25 cellular contexts compared by ENCODE assay signal in genomic region chr2:36824281-36824680, GRCh38.
"Had no signal": no experiment of that assay in that cellular context is flagged by ENCODE, and none has a peak within 500 bp of the region (broad histone marks: within the 10 kb centered on the region; RNA-seq: fewer than 3 reads in every experiment).

No MANE protein-coding gene starts in this region.

- H3K27me3 Mint-ChIP-seq: activated CD8-positive, alpha-beta T cell treated with anti-CD3 and anti-CD28 coated beads for 36 hours; activated naive CD4-positive, alpha-beta T cell treated with anti-CD3 and anti-CD28 coated beads, Interleukin-2, amount 50 U/mL, for 24 hours; progenitor cell of endocrine pancreas had no signal

- H3K36me3 Mint-ChIP-seq: activated CD8-positive, alpha-beta memory T cell treated with anti-CD3 and anti-CD28 coated beads, Interleukin-2, amount 10 ng/mL, durations not matched to agents 7 days and 5 days; brain; naive thymus-derived CD4-positive, alpha-beta T cell had no signal

- H3K4me3 ChIP-seq: left lung, lung, sigmoid colon, testis, vagina had no signal

- H3K9me3 Mint-ChIP-seq: activated CD4-positive, alpha-beta T cell treated with anti-CD3 and anti-CD28 coated beads, Interleukin-2, amount 10 ng/mL, durations not matched to agents 7 days and 5 days; activated CD8-positive, alpha-beta T cell treated with anti-CD3 and anti-CD28 coated beads for 36 hours; activated naive CD4-positive, alpha-beta T cell treated with anti-CD3 and anti-CD28 coated beads, Interleukin-2, amount 50 U/mL, for 24 hours; naive thymus-derived CD4-positive, alpha-beta T cell; neural crest cell; T-helper 2 cell treated with Interferon-gamma antibody and Interleukin-4, amounts not matched to agents 5 μg/mL and 100 μg/mL, for 36 hours had no signal

- H3K36me3 ChIP-seq: left lung, sigmoid colon, vagina had no signal

- DNase-seq: activated CD4-positive, alpha-beta T cell treated with anti-CD3 and anti-CD28 coated beads, Interleukin-2, amount 10 ng/mL, durations not matched to agents 7 days and 5 days; activated CD4-positive, CD25-positive, alpha-beta regulatory T cell treated with anti-CD3 and anti-CD28 coated beads, Interleukin-2, amount 50 U/mL, for 72 hours; activated CD8-positive, alpha-beta memory T cell treated with anti-CD3 and anti-CD28 coated beads, Interleukin-2, amount 10 ng/mL, durations not matched to agents 7 days and 5 days; activated CD8-positive, alpha-beta T cell treated with anti-CD3 and anti-CD28 coated beads for 36 hours; activated gamma-delta T cell; activated T-cell treated with anti-CD3 and anti-CD28 coated beads for 4 hours; anterior cingulate cortex; effector CD4-positive, alpha-beta T cell; foreskin keratinocyte; left lung; naive thymus-derived CD4-positive, alpha-beta T cell; retina; sigmoid colon; stimulated activated CD4-positive, alpha-beta T cell treated with anti-CD3 and anti-CD28 coated beads, Interleukin-2, amount 100 ng/mL, for 48 hours; stimulated activated naive CD4-positive, alpha-beta T cell; testis; trophoblast cell had no signal

- H3K4me1 ChIP-seq: foreskin keratinocyte, left lung, sigmoid colon, testis, vagina had no signal

- H3K27me3 ChIP-seq: left lung, sigmoid colon, testis, vagina had no signal

- H3K4me3 Mint-ChIP-seq: activated CD4-positive, alpha-beta T cell treated with anti-CD3 and anti-CD28 coated beads, Interleukin-2, amount 10 ng/mL, durations not matched to agents 7 days and 5 days; activated CD8-positive, alpha-beta memory T cell treated with anti-CD3 and anti-CD28 coated beads, Interleukin-2, amount 10 ng/mL, durations not matched to agents 7 days and 5 days; activated CD8-positive, alpha-beta T cell treated with anti-CD3 and anti-CD28 coated beads for 36 hours; activated naive CD4-positive, alpha-beta T cell treated with anti-CD3 and anti-CD28 coated beads, Interleukin-2, amount 50 U/mL, for 24 hours; brain; naive thymus-derived CD4-positive, alpha-beta T cell; neural crest cell; T-helper 2 cell treated with Interferon-gamma antibody and Interleukin-4, amounts not matched to agents 5 μg/mL and 100 μg/mL, for 36 hours had no signal

- H3K9me3 ChIP-seq: left lung, sigmoid colon, testis, vagina had no signal

- ATAC-seq: activated CD8-positive, alpha-beta memory T cell treated with anti-CD3 and anti-CD28 coated beads, Interleukin-2, amount 10 ng/mL, durations not matched to agents 7 days and 5 days; activated CD8-positive, alpha-beta T cell treated with anti-CD3 and anti-CD28 coated beads for 36 hours; foreskin keratinocyte; left lung; naive thymus-derived CD4-positive, alpha-beta T cell had no signal

- H3K4me1 Mint-ChIP-seq: activated CD4-positive, alpha-beta T cell treated with anti-CD3 and anti-CD28 coated beads, Interleukin-2, amount 10 ng/mL, durations not matched to agents 7 days and 5 days; activated CD8-positive, alpha-beta memory T cell treated with anti-CD3 and anti-CD28 coated beads, Interleukin-2, amount 10 ng/mL, durations not matched to agents 7 days and 5 days; activated naive CD4-positive, alpha-beta T cell treated with anti-CD3 and anti-CD28 coated beads, Interleukin-2, amount 50 U/mL, for 24 hours; naive thymus-derived CD4-positive, alpha-beta T cell had no signal

- H3K27ac Mint-ChIP-seq: activated CD4-positive, alpha-beta T cell treated with anti-CD3 and anti-CD28 coated beads, Interleukin-2, amount 10 ng/mL, durations not matched to agents 7 days and 5 days; activated CD8-positive, alpha-beta memory T cell treated with anti-CD3 and anti-CD28 coated beads, Interleukin-2, amount 10 ng/mL, durations not matched to agents 7 days and 5 days; activated CD8-positive, alpha-beta T cell treated with anti-CD3 and anti-CD28 coated beads for 36 hours; activated naive CD4-positive, alpha-beta T cell treated with anti-CD3 and anti-CD28 coated beads, Interleukin-2, amount 50 U/mL, for 24 hours; naive thymus-derived CD4-positive, alpha-beta T cell; progenitor cell of endocrine pancreas; T-helper 2 cell treated with Interferon-gamma antibody and Interleukin-4, amounts not matched to agents 5 μg/mL and 100 μg/mL, for 36 hours had no signal

- H3K27ac ChIP-seq: foreskin keratinocyte, left lung, sigmoid colon, testis, vagina, VCaP had no signal
